In the genomic region with DNA sequence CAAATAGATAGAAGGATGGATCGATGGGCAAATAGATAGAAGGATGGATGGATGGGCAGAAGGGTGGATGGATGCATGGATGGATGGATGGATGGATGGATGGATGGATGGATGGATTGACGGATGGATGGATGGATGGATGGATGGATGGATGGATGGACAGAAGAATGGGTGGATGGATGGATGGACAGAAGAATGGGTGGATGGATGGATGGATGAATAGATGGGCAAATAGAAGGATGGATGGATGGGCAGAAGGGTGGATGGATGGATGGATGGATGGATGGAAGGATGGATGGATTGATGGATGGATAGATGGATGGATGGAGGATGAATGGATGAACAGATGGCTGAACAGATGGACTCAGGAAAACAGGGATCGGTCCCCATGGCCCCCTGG, we compare ENCODE assay signal across 2 cellular contexts. TPM values are rescaled to one million over a fixed set of nuclear protein-coding genes. Genes with fewer than 3 reads are reported as not detected.
"Had no signal": no experiment of that assay in that cellular context is flagged by ENCODE, and none has a peak within 500 bp of the region (broad histone marks: within the 10 kb centered on the region; RNA-seq: fewer than 3 reads in every experiment).

No MANE protein-coding gene starts in this region.

RNA-seq across cellular contexts. Expression of a gene that starts 5.8 kb away (rescaled TPM):
- total RNA-seq: esophagus mucosa, fibroblast of lung had no signal
